8 cellular contexts compared by ENCODE assay signal in the genomic region with DNA sequence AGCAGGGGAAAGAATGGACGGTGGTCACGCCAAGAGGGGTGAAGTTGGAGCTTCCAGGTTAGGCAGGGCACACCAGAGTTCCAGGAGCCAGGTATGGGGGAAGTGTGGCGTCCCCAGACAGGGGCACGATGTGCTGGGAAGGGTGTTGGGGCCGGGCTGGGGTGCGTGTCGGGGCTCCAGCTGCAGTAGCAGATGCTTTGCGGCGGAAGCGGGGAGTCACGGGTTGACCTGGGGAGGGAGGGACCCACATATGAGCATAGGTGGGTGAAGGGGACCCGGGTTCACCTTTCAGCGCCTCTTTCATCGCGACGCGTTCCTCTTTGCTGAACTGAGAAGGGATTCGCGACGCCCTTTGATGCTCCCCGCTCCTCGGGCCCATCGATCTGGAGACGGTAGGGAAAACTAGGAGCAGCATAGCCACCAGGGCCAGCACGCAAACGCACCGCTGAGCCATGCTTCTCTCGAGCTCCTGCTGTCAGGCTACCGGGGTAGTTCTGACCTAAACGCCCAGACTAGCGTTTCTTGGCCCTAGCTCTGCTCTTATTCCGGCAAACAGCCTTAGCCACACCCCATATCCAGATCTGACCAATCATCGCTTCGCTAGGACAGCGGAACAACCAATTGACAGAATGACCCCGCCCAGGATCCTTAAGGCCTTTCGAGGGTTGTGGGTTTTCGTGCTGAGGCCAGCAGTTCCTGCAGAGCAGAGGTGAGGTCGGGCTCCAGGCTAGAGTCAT. TPM values are rescaled to one million over a fixed set of nuclear protein-coding genes. Genes with fewer than 3 reads are reported as not detected.
DNase-seq lines count a peak whose midpoint lies in the region; ATAC-seq, FAIRE-seq and TF ChIP-seq lines count a peak whose summit lies in the region.

A gene with protein sequence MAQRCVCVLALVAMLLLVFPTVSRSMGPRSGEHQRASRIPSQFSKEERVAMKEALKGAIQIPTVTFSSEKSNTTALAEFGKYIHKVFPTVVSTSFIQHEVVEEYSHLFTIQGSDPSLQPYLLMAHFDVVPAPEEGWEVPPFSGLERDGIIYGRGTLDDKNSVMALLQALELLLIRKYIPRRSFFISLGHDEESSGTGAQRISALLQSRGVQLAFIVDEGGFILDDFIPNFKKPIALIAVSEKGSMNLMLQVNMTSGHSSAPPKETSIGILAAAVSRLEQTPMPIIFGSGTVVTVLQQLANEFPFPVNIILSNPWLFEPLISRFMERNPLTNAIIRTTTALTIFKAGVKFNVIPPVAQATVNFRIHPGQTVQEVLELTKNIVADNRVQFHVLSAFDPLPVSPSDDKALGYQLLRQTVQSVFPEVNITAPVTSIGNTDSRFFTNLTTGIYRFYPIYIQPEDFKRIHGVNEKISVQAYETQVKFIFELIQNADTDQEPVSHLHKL (minus strand): TSS at position 514 of the 737 bp plus-strand sequence. CDS start 60 bp downstream, at position 454.

- H3K27me3 Mint-ChIP-seq in activated CD4-positive, alpha-beta memory T cell treated with anti-CD3 and anti-CD28 coated beads for 36 hours = no peaks in the 10 kb centered on the region

- H3K4me1 Mint-ChIP-seq in activated CD4-positive, alpha-beta memory T cell treated with anti-CD3 and anti-CD28 coated beads for 36 hours (ENCODE audit: low read depth) = peaks cover 21% of the 10 kb centered on the region

- H3K4me3 ChIP-seq in effector memory CD4-positive, alpha-beta T cell (ENCODE audit: insufficient read depth, low read depth, low read length, poor library complexity, severe bottlenecking) = peak within 1 kb of the TSS; percentile 33
- H3K4me3 ChIP-seq in mucosa of descending colon = no peak within 1 kb of the TSS

- peaks cover 5% of the 10 kb centered on the region for H3K9me3 Mint-ChIP-seq in activated CD4-positive, alpha-beta memory T cell treated with anti-CD3 and anti-CD28 coated beads for 36 hours

- intact Hi-C loops in activated CD4-positive, alpha-beta memory T cell treated with anti-CD3 and anti-CD28 coated beads for 36 hours (cut with micrococcal nuclease) = loop anchor here (5.0 kb wide), 1 partner anchor 37 kb away; a partner anchor contains a TSS
- intact Hi-C loops in mucosa of descending colon (cut with DNase I, micrococcal nuclease) = no loop called here

- H3K27ac ChIP-seq in effector memory CD4-positive, alpha-beta T cell (ENCODE audit: insufficient read depth, low read length, poor library complexity, severe bottlenecking) = peak within 1 kb of the TSS; percentile 35

- no peak for TF ChIP-seq POLR2A in GM12892 (IDR thresholded peaks at IDR 0.05; ENCODE audit: low read depth, low read length)

- ATAC-seq in GM19043 (IDR thresholded peaks at IDR 0.05; ENCODE audit: low read depth, unreplicated experiment) = peak; percentile 84
- ATAC-seq in HG03457 (IDR thresholded peaks at IDR 0.05; ENCODE audit: unreplicated experiment) = peak; percentile 79
- peak; percentile 99 for ATAC-seq in mucosa of descending colon

- peak; percentile 92 for DNase-seq in activated CD4-positive, alpha-beta memory T cell treated with anti-CD3 and anti-CD28 coated beads for 36 hours
- DNase-seq in effector memory CD4-positive, alpha-beta T cell = peak; percentile 64 to 87 (median 80)
- peak; percentile 64 to 81 (median 78) for DNase-seq in mucosa of descending colon
- peak; percentile 77 for DNase-seq in stimulated activated CD8-positive, alpha-beta memory T cell treated with anti-CD3 and anti-CD28 coated beads, Interleukin-4, amount 100 ng/mL, for 48 hours
- no peak for DNase-seq in GM12892 (ENCODE audit: insufficient read length)
- DNase-seq in NCI-H2171 treated with DMSO at 0.1 percent for 48 hours (lab: John Stamatoyannopoulos, UW) = no peak

- H3K4me1 ChIP-seq in effector memory CD4-positive, alpha-beta T cell (ENCODE audit: control insufficient read depth, insufficient read depth, low read length, poor library complexity, severe bottlenecking) = no peaks in the 10 kb centered on the region
- H3K4me1 ChIP-seq in mucosa of descending colon (ENCODE audit: low read depth) = peaks cover 2% of the 10 kb centered on the region

- no peaks in the 10 kb centered on the region for H3K36me3 ChIP-seq in effector memory CD4-positive, alpha-beta T cell (ENCODE audit: control insufficient read depth, insufficient read depth, low read length)
- H3K36me3 ChIP-seq in mucosa of descending colon (ENCODE audit: low read depth) = no peaks in the 10 kb centered on the region

- H3K4me3 Mint-ChIP-seq in activated CD4-positive, alpha-beta memory T cell treated with anti-CD3 and anti-CD28 coated beads for 36 hours = peak within 1 kb of the TSS; percentile 79

- H3K27ac Mint-ChIP-seq in activated CD4-positive, alpha-beta memory T cell treated with anti-CD3 and anti-CD28 coated beads for 36 hours = peak within 1 kb of the TSS; percentile 61

- TF ChIP-seq CTCF in mucosa of descending colon (IDR thresholded peaks at IDR 0.05) = no peak

- no peak for FAIRE-seq in GM12892 (lab: Jason Lieb, UNC)

- POLR2A ChIA-PET in activated CD4-positive, alpha-beta memory T cell treated with anti-CD3 and anti-CD28 coated beads for 36 hours (lab: Charles Lee) = interaction anchor here (1.1 kb wide), 1 partner anchor 207 kb away, joined by 3 read pairs; no protein-coding TSS in a partner anchor

- H3K36me3 Mint-ChIP-seq in activated CD4-positive, alpha-beta memory T cell treated with anti-CD3 and anti-CD28 coated beads for 36 hours = no peaks in the 10 kb centered on the region

- H3K27me3 ChIP-seq in effector memory CD4-positive, alpha-beta T cell (replicated peaks; ENCODE audit: control insufficient read depth, insufficient read depth, low read length, poor library complexity, severe bottlenecking) = no peaks in the 10 kb centered on the region

- CTCF ChIA-PET in activated CD4-positive, alpha-beta memory T cell treated with anti-CD3 and anti-CD28 coated beads for 36 hours (lab: Charles Lee) = interaction anchor here (1.0 to 1.7 kb wide), 7 partner anchors 9 to 192 kb away, joined by 3 to 7 read pairs (median 3); no protein-coding TSS in a partner anchor

- no peaks in the 10 kb centered on the region for H3K9me3 ChIP-seq in effector memory CD4-positive, alpha-beta T cell (ENCODE audit: control insufficient read depth, low read length)
- no peaks in the 10 kb centered on the region for H3K9me3 ChIP-seq in mucosa of descending colon

RNA-seq across cellular contexts. Expression of the gene that starts here (rescaled TPM):
- under 1 TPM; 0.29 to 0.55 TPM for total RNA-seq in activated CD4-positive, alpha-beta memory T cell treated with anti-CD3 and anti-CD28 coated beads for 36 hours
- total RNA-seq in mucosa of descending colon = under 1 TPM in 1 of 3 donors, not detected in 2; 0.19 TPM
- 0.34 TPM for polyA plus RNA-seq in GM12892 (2012; ENCODE audit: missing spikeins)

Comparison
In these comparisons a context has a peak if more than half of its experiments do, and no peak if none do; other contexts are left out.
1. Peak in DNase-seq in activated CD4-positive, alpha-beta memory T cell treated with anti-CD3 and anti-CD28 coated beads for 36 hours; RNA of the gene not detected or under 1 TPM.
2. Peak in DNase-seq and ATAC-seq in mucosa of descending colon; RNA of the gene not detected or under 1 TPM.
3. DNase-seq: peak in effector memory CD4-positive, alpha-beta T cell (3 of 3) and stimulated activated CD8-positive, alpha-beta memory T cell treated with anti-CD3 and anti-CD28 coated beads, Interleukin-4, amount 100 ng/mL, for 48 hours (single experiment); none in GM12892 (single experiment) and NCI-H2171 treated with DMSO at 0.1 percent for 48 hours (single experiment).
4. Peak in every context shown above with its lines, with median percentiles within 50 percentile points of each other: ATAC-seq.